ENCODE assay signal across 8 cellular contexts in the genomic region with DNA sequence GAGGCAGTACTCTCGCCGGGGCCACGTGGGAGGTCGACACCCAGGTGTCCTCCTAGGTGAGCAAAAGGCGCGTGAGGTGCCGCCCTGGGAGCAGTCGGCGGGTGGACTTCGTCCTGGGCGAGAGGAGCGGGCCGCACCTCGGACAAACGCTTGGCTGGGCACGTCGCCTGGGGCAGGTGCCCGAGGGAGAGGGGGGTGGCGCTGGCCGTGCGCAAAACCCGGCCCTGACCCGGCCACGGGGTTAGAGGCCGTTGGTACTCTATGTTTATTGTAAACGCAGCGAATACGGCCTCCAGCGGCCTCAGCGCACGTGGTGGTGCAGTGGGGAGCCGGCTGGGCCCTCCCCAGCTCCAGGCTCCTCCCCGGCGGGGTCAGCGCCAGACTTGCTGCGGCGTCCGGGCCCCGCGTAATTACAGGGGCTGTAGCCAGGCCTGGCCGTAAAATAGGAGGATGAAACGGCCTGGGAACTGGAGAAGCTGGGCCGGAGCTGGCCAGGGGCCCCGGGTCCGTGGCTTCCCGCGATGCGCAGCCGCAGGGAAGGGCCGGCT. TPM values are rescaled to one million over a fixed set of nuclear protein-coding genes. Genes with fewer than 3 reads are reported as not detected.
DNase-seq lines count a peak whose midpoint lies in the region; ATAC-seq, FAIRE-seq and TF ChIP-seq lines count a peak whose summit lies in the region.

No MANE protein-coding gene starts in this region.

- POLR2A ChIA-PET in HepG2 (lab: Yijun Ruan, JAX), result interaction anchor here (0.8 to 6.4 kb wide), 32 partner anchors 8 to 194 kb away, joined by 3 to 144 read pairs (median 5); a partner anchor contains a TSS

- H3K9me3 ChIP-seq in HepG2 (ENCODE audit: low read length), result no peaks in the 10 kb centered on the region
- no peaks in the 10 kb centered on the region for H3K9me3 ChIP-seq in thoracic aorta
- no peaks in the 10 kb centered on the region for H3K9me3 ChIP-seq in HAP-1

- H3K27me3 ChIP-seq in HepG2 (ENCODE audit: control insufficient read depth in 1 of 2, insufficient read depth in 2 of 2, low read length in 2 of 2) (no peaks in the 10 kb centered on the region; a peak in 1 of 5 replicates), thoracic aorta (replicated peaks; ENCODE audit: insufficient read depth) (no peaks in the 10 kb centered on the region), HAP-1 (ENCODE audit: low read depth) (no peaks in the 10 kb centered on the region; the same call in 1 of the 2 replicates)

- H3K36me3 ChIP-seq in HepG2 (replicated peaks in 1 of 2; ENCODE audit: control insufficient read depth in 1 of 2, insufficient read depth in 2 of 2, low read length in 2 of 2) (peaks cover under 1 to 12% of the 10 kb centered on the region in 2 experiments; a peak in 4 of 5 replicates), thoracic aorta (no peaks in the 10 kb centered on the region), HAP-1 (replicated peaks) (no peaks in the 10 kb centered on the region)

- no peak overlapping the region for H2AFZ ChIP-seq in HepG2 (ENCODE audit: low read length)

- peak overlapping the region; percentile 99 for H3K9ac ChIP-seq in HepG2 (ENCODE audit: insufficient read depth, low read depth, low read length)

- peak in 2 of 3 experiments; percentile 86 to 92 for DNase-seq in NCI-H1417 (lab: John Stamatoyannopoulos, UW)
- DNase-seq in NCI-H1417 treated with DMSO at 0.1 percent for 48 hours (lab: John Stamatoyannopoulos, UW), result no peak
- no peak for DNase-seq in coronary artery (ENCODE audit: low spot score)
- DNase-seq in HepG2 (ENCODE audit: low spot score), result peak; percentile 88
- DNase-seq in thoracic aorta (ENCODE audit: low spot score), result no peak
- no peak for DNase-seq in HAP-1 (ENCODE audit: low spot score in 2 of 2)
- no peak for DNase-seq in urothelium cell line (ENCODE audit: low spot score)

- H4K20me1 ChIP-seq in HepG2 (ENCODE audit: insufficient read depth, low read length), result peaks cover 19% of the 10 kb centered on the region

- ATAC-seq in HepG2, result peak; percentile 69
- no peak for ATAC-seq in thoracic aorta (ENCODE audit: insufficient number of reproducible peaks, low FRiP score, low read depth)
- ATAC-seq in HG03139 (IDR thresholded peaks at IDR 0.05; ENCODE audit: unreplicated experiment), result no peak

- peak; percentile 68 for TF ChIP-seq RAD21 in HepG2 (CRISPR knock-in tag; IDR thresholded peaks at IDR 0.05)

- intact Hi-C loops in HepG2 (cut with micrococcal nuclease; ENCODE audit: unreplicated experiment), result loop anchor here (2.0 to 5.0 kb wide), 4 partner anchors 19 to 956 kb away; a partner anchor contains a TSS

- 0% methylated on average over 6 of the region's 50 CpGs for WGBS in HepG2 (ENCODE audit: low lambda C conversion rate)

- H3K4me1 ChIP-seq in HepG2 (ENCODE audit: insufficient read depth, low read length) (peaks cover 33% of the 10 kb centered on the region), thoracic aorta (ENCODE audit: control insufficient read depth in 1 of 2, low read depth in 2 of 2) (peaks cover 17 to 43% of the 10 kb centered on the region in 2 donors), HAP-1 (peaks cover 33% of the 10 kb centered on the region)

- FAIRE-seq in HepG2 (lab: Jason Lieb, UNC), result peak; percentile 61
- FAIRE-seq in urothelium cell line (lab: Jason Lieb, UNC), result no peak

- no peak for TF ChIP-seq POLR2A in HepG2 (IDR thresholded peaks at IDR 0.05; ENCODE audit: insufficient read depth in 1 of 2, low read depth in 2 of 2, low read length in 2 of 2)

- CTCF ChIA-PET in HepG2 (lab: Yijun Ruan, JAX; ENCODE audit: low intra/inter-chr PET ratio, low total read pairs), result interaction anchor here (2.0 kb wide), 1 partner anchor 32 kb away, joined by 8 read pairs; no protein-coding TSS in a partner anchor

- H3K4me3 ChIP-seq in coronary artery (peak overlapping the region; percentile 78), HepG2 (replicated peaks in 1 of 3; ENCODE audit: insufficient read depth in 1 of 3, low read depth in 2 of 3, low read length in 3 of 3) (peak overlapping the region; percentile 96 to 99 (median 99)), thoracic aorta (peak overlapping the region; percentile 80), HAP-1 (no peak overlapping the region)

- in situ Hi-C loops in HepG2 (cut with HindIII; ENCODE audit: extremely low pct_ligation_motif_present, low pct_unique_long_range_greater_than_20kb) (loop anchor here (5.0 kb wide), 1 partner anchor 34 kb away; no protein-coding TSS in a partner anchor), HAP-1 (cut with MboI; ENCODE audit: low sequenced_read_pairs) (no loop called here)

- TF ChIP-seq CTCF in coronary artery (IDR thresholded peaks at IDR 0.05) (no peak), HepG2 (CRISPR knock-in tag; IDR thresholded peaks at IDR 0.05) (peak; percentile 44), thoracic aorta (IDR thresholded peaks at IDR 0.05) (no peak)

- H3K79me2 ChIP-seq in HepG2 (ENCODE audit: insufficient read depth, low read length), result peaks cover 42% of the 10 kb centered on the region

- TF ChIP-seq EP300 in HepG2 (IDR thresholded peaks at IDR 0.05; ENCODE audit: low read depth in 2 of 2, low read length in 2 of 2), result peak; percentile 67 to 84; a peak in 3 of 4 replicates
- peak; percentile 82 for TF ChIP-seq EP300 in HepG2 (CRISPR knock-in tag; IDR thresholded peaks at IDR 0.05; ENCODE audit: borderline replicate concordance)

- peak overlapping the region; percentile 86 for H3K4me2 ChIP-seq in HepG2 (ENCODE audit: low read depth, low read length)

- H3K27ac ChIP-seq in coronary artery (peak overlapping the region in 1 of 2 donors; percentile 76), HepG2 (ENCODE audit: extremely low read length, insufficient read depth, low read length) (peak overlapping the region; percentile 100), thoracic aorta (no peak overlapping the region)

- BruUV-seq in HepG2 (replicated peaks; lab: Mats Ljungman, UMichigan), result no TSS peak

RNA-seq across cellular contexts. Expression of a gene that starts 1.7 kb away (rescaled TPM):
- 41.2 and 81.8 TPM in 2 replicates for total RNA-seq in HepG2 (2016; rRNA removed; fragmentation: Illumina TruSeq; extraction: Trizol)
- 20.3 and 22.5 TPM in 2 replicates for total RNA-seq in HepG2 (2016; cell fraction: cytosol; rRNA removed; fragmentation: Illumina TruSeq; extraction: Trizol; ENCODE audit: low read depth)
- total RNA-seq in HepG2 (2016; cell fraction: insoluble cytoplasmic fraction; rRNA removed; fragmentation: Illumina TruSeq; extraction: Trizol), result 43.8 and 83.7 TPM in 2 replicates
- total RNA-seq in HepG2 (2016; cell fraction: membrane; rRNA removed; fragmentation: Illumina TruSeq; extraction: Trizol), result 37.3 and 39.8 TPM in 2 replicates
- total RNA-seq in HepG2 (2016; cell fraction: nucleus; rRNA removed; fragmentation: Illumina TruSeq; extraction: Trizol), result 83.6 and 87.9 TPM in 2 replicates
- 874 and 1,163 TPM in 2 replicates for polyA plus RNA-seq in HepG2 (2011; rRNA removed)
- 750 and 916 TPM in 2 replicates for polyA plus RNA-seq in HepG2 (2011; cell fraction: cytosol; rRNA removed)
- polyA plus RNA-seq in HepG2 (2011; cell fraction: nucleus; rRNA removed), result 390 and 585 TPM in 2 replicates
- 254 and 427 TPM in 2 replicates for polyA plus RNA-seq in HepG2 (2012)
- 16.7 and 18.6 TPM in 2 replicates for polyA plus RNA-seq in HepG2 (2016; cell fraction: cytosol; fragmentation: Illumina TruSeq; extraction: Trizol; ENCODE audit: low read depth)
- 45.4 and 47.8 TPM in 2 replicates for polyA plus RNA-seq in HepG2 (2016; cell fraction: insoluble cytoplasmic fraction; fragmentation: Illumina TruSeq; extraction: Trizol; ENCODE audit: low read depth)
- 25.2 and 27.9 TPM in 2 replicates for polyA plus RNA-seq in HepG2 (2016; cell fraction: membrane; fragmentation: Illumina TruSeq; extraction: Trizol; ENCODE audit: low read depth)
- polyA plus RNA-seq in HepG2 (2016; cell fraction: nucleus; fragmentation: Illumina TruSeq; extraction: Trizol; ENCODE audit: insufficient read depth, low read depth), result 175 and 184 TPM in 2 replicates
- polyA minus RNA-seq in HepG2 (2011; rRNA and poly(A)+ RNA removed; ENCODE audit: low replicate concordance), result 139 and 593 TPM in 2 replicates
- 195 and 264 TPM in 2 replicates for polyA minus RNA-seq in HepG2 (2011; cell fraction: cytosol; rRNA and poly(A)+ RNA removed)
- polyA minus RNA-seq in HepG2 (2011; cell fraction: nucleus; rRNA and poly(A)+ RNA removed), result 72.6 and 120 TPM in 2 replicates
- total RNA-seq in thoracic aorta, result 10 to 100 TPM in 1 of 2 donors, 1 to 10 TPM in 1; 4.6 to 15.4 TPM

RNA-seq across cellular contexts. Expression of a gene that starts 9.6 kb away (rescaled TPM):
- total RNA-seq in HepG2 (2016; rRNA removed; fragmentation: Illumina TruSeq; extraction: Trizol), result 16.4 and 22.5 TPM in 2 replicates
- 19.6 and 29.0 TPM in 2 replicates for total RNA-seq in HepG2 (2016; cell fraction: cytosol; rRNA removed; fragmentation: Illumina TruSeq; extraction: Trizol; ENCODE audit: low read depth)
- 14.6 and 22.8 TPM in 2 replicates for total RNA-seq in HepG2 (2016; cell fraction: insoluble cytoplasmic fraction; rRNA removed; fragmentation: Illumina TruSeq; extraction: Trizol)
- 30.5 and 34.4 TPM in 2 replicates for total RNA-seq in HepG2 (2016; cell fraction: membrane; rRNA removed; fragmentation: Illumina TruSeq; extraction: Trizol)
- total RNA-seq in HepG2 (2016; cell fraction: nucleus; rRNA removed; fragmentation: Illumina TruSeq; extraction: Trizol), result 13.0 and 15.2 TPM in 2 replicates
- polyA plus RNA-seq in HepG2 (2011; rRNA removed), result 46.8 and 49.5 TPM in 2 replicates
- polyA plus RNA-seq in HepG2 (2011; cell fraction: cytosol; rRNA removed), result 53.5 and 57.9 TPM in 2 replicates
- 18.6 and 21.1 TPM in 2 replicates for polyA plus RNA-seq in HepG2 (2011; cell fraction: nucleus; rRNA removed)
- polyA plus RNA-seq in HepG2 (2012), result 26.3 and 27.0 TPM in 2 replicates
- polyA plus RNA-seq in HepG2 (2016; cell fraction: cytosol; fragmentation: Illumina TruSeq; extraction: Trizol; ENCODE audit: low read depth), result 24.2 and 36.2 TPM in 2 replicates
- 20.1 and 21.0 TPM in 2 replicates for polyA plus RNA-seq in HepG2 (2016; cell fraction: insoluble cytoplasmic fraction; fragmentation: Illumina TruSeq; extraction: Trizol; ENCODE audit: low read depth)
- 29.7 and 39.9 TPM in 2 replicates for polyA plus RNA-seq in HepG2 (2016; cell fraction: membrane; fragmentation: Illumina TruSeq; extraction: Trizol; ENCODE audit: low read depth)
- 35.6 and 36.4 TPM in 2 replicates for polyA plus RNA-seq in HepG2 (2016; cell fraction: nucleus; fragmentation: Illumina TruSeq; extraction: Trizol; ENCODE audit: insufficient read depth, low read depth)
- polyA minus RNA-seq in HepG2 (2011; rRNA and poly(A)+ RNA removed; ENCODE audit: low replicate concordance), result 40.9 and 59.1 TPM in 2 replicates
- polyA minus RNA-seq in HepG2 (2011; cell fraction: cytosol; rRNA and poly(A)+ RNA removed), result 12.3 and 19.1 TPM in 2 replicates
- polyA minus RNA-seq in HepG2 (2011; cell fraction: nucleus; rRNA and poly(A)+ RNA removed), result 7.8 and 9.8 TPM in 2 replicates
- total RNA-seq in thoracic aorta, result 10 to 100 TPM; 13.0 to 22.2 TPM

RNA-seq across cellular contexts. Expression of a gene that starts 14.3 kb away (rescaled TPM):
- total RNA-seq in HepG2 (2016; rRNA removed; fragmentation: Illumina TruSeq; extraction: Trizol), result 14.8 and 23.2 TPM in 2 replicates
- 29.5 and 29.8 TPM in 2 replicates for total RNA-seq in HepG2 (2016; cell fraction: cytosol; rRNA removed; fragmentation: Illumina TruSeq; extraction: Trizol; ENCODE audit: low read depth)
- total RNA-seq in HepG2 (2016; cell fraction: insoluble cytoplasmic fraction; rRNA removed; fragmentation: Illumina TruSeq; extraction: Trizol), result 21.9 and 28.1 TPM in 2 replicates
- total RNA-seq in HepG2 (2016; cell fraction: membrane; rRNA removed; fragmentation: Illumina TruSeq; extraction: Trizol), result 14.3 and 20.6 TPM in 2 replicates
- total RNA-seq in HepG2 (2016; cell fraction: nucleus; rRNA removed; fragmentation: Illumina TruSeq; extraction: Trizol), result 18.3 and 22.2 TPM in 2 replicates
- 53.4 and 61.7 TPM in 2 replicates for polyA plus RNA-seq in HepG2 (2011; rRNA removed)
- 70.1 and 134 TPM in 2 replicates for polyA plus RNA-seq in HepG2 (2011; cell fraction: cytosol; rRNA removed)
- polyA plus RNA-seq in HepG2 (2011; cell fraction: nucleus; rRNA removed), result 64.8 and 67.2 TPM in 2 replicates
- 39.2 and 68.2 TPM in 2 replicates for polyA plus RNA-seq in HepG2 (2012)
- 29.6 and 50.5 TPM in 2 replicates for polyA plus RNA-seq in HepG2 (2016; cell fraction: cytosol; fragmentation: Illumina TruSeq; extraction: Trizol; ENCODE audit: low read depth)
- 22.4 and 23.3 TPM in 2 replicates for polyA plus RNA-seq in HepG2 (2016; cell fraction: insoluble cytoplasmic fraction; fragmentation: Illumina TruSeq; extraction: Trizol; ENCODE audit: low read depth)
- 19.9 and 24.8 TPM in 2 replicates for polyA plus RNA-seq in HepG2 (2016; cell fraction: membrane; fragmentation: Illumina TruSeq; extraction: Trizol; ENCODE audit: low read depth)
- polyA plus RNA-seq in HepG2 (2016; cell fraction: nucleus; fragmentation: Illumina TruSeq; extraction: Trizol; ENCODE audit: insufficient read depth, low read depth), result 44.3 and 46.0 TPM in 2 replicates
- polyA minus RNA-seq in HepG2 (2011; rRNA and poly(A)+ RNA removed; ENCODE audit: low replicate concordance), result 23.2 and 26.3 TPM in 2 replicates
- polyA minus RNA-seq in HepG2 (2011; cell fraction: cytosol; rRNA and poly(A)+ RNA removed), result 9.3 and 10.7 TPM in 2 replicates
- 3.2 and 5.7 TPM in 2 replicates for polyA minus RNA-seq in HepG2 (2011; cell fraction: nucleus; rRNA and poly(A)+ RNA removed)
- 10 to 100 TPM; 28.8 to 68.6 TPM for total RNA-seq in thoracic aorta

RNA-seq across cellular contexts. Expression of a gene that starts 47.1 kb away (rescaled TPM):
- total RNA-seq in HepG2 (2016; rRNA removed; fragmentation: Illumina TruSeq; extraction: Trizol) (48.5 and 79.4 TPM in 2 replicates), thoracic aorta (100 to 1,000 TPM; 106 to 112 TPM)
- 40.0 and 49.4 TPM in 2 replicates for total RNA-seq in HepG2 (2016; cell fraction: cytosol; rRNA removed; fragmentation: Illumina TruSeq; extraction: Trizol; ENCODE audit: low read depth)
- 40.7 and 78.5 TPM in 2 replicates for total RNA-seq in HepG2 (2016; cell fraction: insoluble cytoplasmic fraction; rRNA removed; fragmentation: Illumina TruSeq; extraction: Trizol)
- total RNA-seq in HepG2 (2016; cell fraction: membrane; rRNA removed; fragmentation: Illumina TruSeq; extraction: Trizol), result 33.6 and 41.0 TPM in 2 replicates
- 50.0 and 52.6 TPM in 2 replicates for total RNA-seq in HepG2 (2016; cell fraction: nucleus; rRNA removed; fragmentation: Illumina TruSeq; extraction: Trizol)
- polyA plus RNA-seq in HepG2 (2011; rRNA removed), result 77.3 and 89.3 TPM in 2 replicates
- 125 and 155 TPM in 2 replicates for polyA plus RNA-seq in HepG2 (2011; cell fraction: cytosol; rRNA removed)
- 119 and 133 TPM in 2 replicates for polyA plus RNA-seq in HepG2 (2011; cell fraction: nucleus; rRNA removed)
- polyA plus RNA-seq in HepG2 (2012), result 73.3 and 73.7 TPM in 2 replicates
- polyA plus RNA-seq in HepG2 (2016; cell fraction: cytosol; fragmentation: Illumina TruSeq; extraction: Trizol; ENCODE audit: low read depth), result 64.6 and 72.6 TPM in 2 replicates
- 47.5 and 61.4 TPM in 2 replicates for polyA plus RNA-seq in HepG2 (2016; cell fraction: insoluble cytoplasmic fraction; fragmentation: Illumina TruSeq; extraction: Trizol; ENCODE audit: low read depth)
- polyA plus RNA-seq in HepG2 (2016; cell fraction: membrane; fragmentation: Illumina TruSeq; extraction: Trizol; ENCODE audit: low read depth), result 49.4 and 56.2 TPM in 2 replicates
- 120 and 121 TPM in 2 replicates for polyA plus RNA-seq in HepG2 (2016; cell fraction: nucleus; fragmentation: Illumina TruSeq; extraction: Trizol; ENCODE audit: insufficient read depth, low read depth)
- 182 and 884 TPM in 2 replicates for polyA minus RNA-seq in HepG2 (2011; rRNA and poly(A)+ RNA removed; ENCODE audit: low replicate concordance)
- 27.3 and 38.2 TPM in 2 replicates for polyA minus RNA-seq in HepG2 (2011; cell fraction: cytosol; rRNA and poly(A)+ RNA removed)
- 22.9 and 23.5 TPM in 2 replicates for polyA minus RNA-seq in HepG2 (2011; cell fraction: nucleus; rRNA and poly(A)+ RNA removed)

RNA-seq across cellular contexts. Expression of a gene that starts 47.4 kb away (rescaled TPM):
- 1.0 and 1.6 TPM in 2 replicates for total RNA-seq in HepG2 (2016; rRNA removed; fragmentation: Illumina TruSeq; extraction: Trizol)
- total RNA-seq in HepG2 (2016; cell fraction: cytosol; rRNA removed; fragmentation: Illumina TruSeq; extraction: Trizol; ENCODE audit: low read depth), result 0.62 and 0.71 TPM in 2 replicates
- total RNA-seq in HepG2 (2016; cell fraction: insoluble cytoplasmic fraction; rRNA removed; fragmentation: Illumina TruSeq; extraction: Trizol), result 1.1 and 1.4 TPM in 2 replicates
- 1.1 TPM in 2 replicates for total RNA-seq in HepG2 (2016; cell fraction: membrane; rRNA removed; fragmentation: Illumina TruSeq; extraction: Trizol)
- total RNA-seq in HepG2 (2016; cell fraction: nucleus; rRNA removed; fragmentation: Illumina TruSeq; extraction: Trizol), result 0.22 and 0.34 TPM in 2 replicates
- 5.7 and 6.8 TPM in 2 replicates for polyA plus RNA-seq in HepG2 (2011; rRNA removed)
- polyA plus RNA-seq in HepG2 (2011; cell fraction: cytosol; rRNA removed), result 3.6 and 6.1 TPM in 2 replicates
- 6.0 and 6.7 TPM in 2 replicates for polyA plus RNA-seq in HepG2 (2011; cell fraction: nucleus; rRNA removed)
- 4.7 and 5.0 TPM in 2 replicates for polyA plus RNA-seq in HepG2 (2012)
- polyA plus RNA-seq in HepG2 (2016; cell fraction: cytosol; fragmentation: Illumina TruSeq; extraction: Trizol; ENCODE audit: low read depth), result 0.71 and 0.87 TPM in 2 replicates
- 1.6 and 1.7 TPM in 2 replicates for polyA plus RNA-seq in HepG2 (2016; cell fraction: insoluble cytoplasmic fraction; fragmentation: Illumina TruSeq; extraction: Trizol; ENCODE audit: low read depth)
- 0.94 and 1.0 TPM in 2 replicates for polyA plus RNA-seq in HepG2 (2016; cell fraction: membrane; fragmentation: Illumina TruSeq; extraction: Trizol; ENCODE audit: low read depth)
- polyA plus RNA-seq in HepG2 (2016; cell fraction: nucleus; fragmentation: Illumina TruSeq; extraction: Trizol; ENCODE audit: insufficient read depth, low read depth), result 1.4 and 2.1 TPM in 2 replicates
- 8.7 and 10.6 TPM in 2 replicates for polyA minus RNA-seq in HepG2 (2011; rRNA and poly(A)+ RNA removed; ENCODE audit: low replicate concordance)
- 1.8 and 2.5 TPM in 2 replicates for polyA minus RNA-seq in HepG2 (2011; cell fraction: cytosol; rRNA and poly(A)+ RNA removed)
- polyA minus RNA-seq in HepG2 (2011; cell fraction: nucleus; rRNA and poly(A)+ RNA removed), result 1.2 TPM in 1 of 2 replicates, not detected in the other
- 1 to 10 TPM; 1.5 to 3.2 TPM for total RNA-seq in thoracic aorta

Comparison
In these comparisons a context has a peak if more than half of its experiments do, and no peak if none do; other contexts are left out.
1. DNase-seq: peak in NCI-H1417 (2 of 3) and HepG2 (single experiment); none in NCI-H1417 treated with DMSO at 0.1 percent for 48 hours (single experiment), coronary artery (single experiment), thoracic aorta (single experiment), HAP-1 (0 of 2) and urothelium cell line (single experiment).